Comparison of ENCODE assay signal across 18 cellular contexts in the genomic region with DNA sequence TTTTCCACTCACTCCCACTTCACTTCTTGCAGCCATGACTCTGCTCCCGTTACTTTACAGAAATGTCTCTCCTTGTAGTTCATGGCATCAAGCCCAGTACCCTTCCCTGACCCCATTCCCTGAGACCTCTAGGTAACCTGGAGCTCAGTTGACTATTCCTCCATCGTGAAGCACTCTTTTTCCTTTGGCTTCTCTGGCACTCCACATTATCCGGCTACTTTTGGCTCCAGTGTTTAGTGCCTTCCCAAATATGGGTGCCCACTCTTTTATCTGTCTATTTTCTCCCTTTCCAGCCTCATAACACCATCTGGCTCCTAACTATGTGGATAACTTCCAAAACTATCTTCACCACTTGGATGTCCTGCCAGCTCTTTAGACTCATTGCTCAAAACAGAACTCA.
DNase-seq lines count a peak whose midpoint lies in the region; ATAC-seq and TF ChIP-seq lines count a peak whose summit lies in the region.
"Had no signal": no experiment of that assay in that cellular context is flagged by ENCODE, and none has a peak within 500 bp of the region (broad histone marks: within the 10 kb centered on the region; RNA-seq: fewer than 3 reads in every experiment).

No MANE protein-coding gene starts in this region.

- H3K9me2 ChIP-seq in Karpas-422 (replicated peaks; ENCODE audit: insufficient read depth, low read length): 0 out of 2 replicates have a peak, but pooled peaks cover 3% of the 10 kb centered on the region

- TF ChIP-seq CTCF in fibroblast of mammary gland (conservative IDR thresholded peaks at IDR 0.05; ENCODE audit: control insufficient read depth, insufficient read depth, low read depth, low read length): no peak

- no peak overlapping the region for H3K27ac ChIP-seq in Karpas-422 (ENCODE audit: low read length)
- H3K27ac ChIP-seq: HL-60 had no signal

- H3K9me3 ChIP-seq in Karpas-422 (ENCODE audit: low read length): no peaks in the 10 kb centered on the region

- H3K9ac ChIP-seq in Karpas-422 (ENCODE audit: low read length): no peak overlapping the region

- H3K79me2 ChIP-seq in Karpas-422 (ENCODE audit: low read length): no peaks in the 10 kb centered on the region

- no peak overlapping the region for H3K4me2 ChIP-seq in Karpas-422 (ENCODE audit: low read depth, low read length, poor library complexity, severe bottlenecking)

- no peaks in the 10 kb centered on the region for H3K27me3 ChIP-seq in Karpas-422 (ENCODE audit: low read length)

- intact Hi-C loops in sciatic nerve (cut with DNase I): no loop called here

- peaks cover 11% of the 10 kb centered on the region for H3K4me1 ChIP-seq in Karpas-422 (ENCODE audit: low read length)

- H4K20me1 ChIP-seq in Karpas-422 (ENCODE audit: insufficient read depth, low read depth, low read length): no peaks in the 10 kb centered on the region

- H2AFZ ChIP-seq in Karpas-422 (ENCODE audit: low read length): no peak overlapping the region

- DNase-seq in DMS 273 (lab: John Stamatoyannopoulos, UW; ENCODE audit: unreplicated experiment) (peak; percentile 94), NCI-H1694 (lab: John Stamatoyannopoulos, UW) (peak; percentile 43), fibroblast of mammary gland (ENCODE audit: low read depth) (peak; percentile 33), sciatic nerve (ENCODE audit: low spot score) (no peak), Karpas-422 (no peak), KG1 (lab: John Stamatoyannopoulos, UW) (no peak), T-helper 2 cell (no peak)
- DNase-seq in effector CD4-positive, alpha-beta T cell: no peak
- DNase-seq: DND-41, NCI-H1048, NCI-H1436, NCI-H2029 treated with DMSO at 0.1 percent for 48 hours, NCI-H2171, NCI-H524, NCI-H82, SIG-M5 had no signal

- peak; percentile 39 for ATAC-seq in sciatic nerve
- ATAC-seq: SK-N-SH treated with all-trans-retinoic acid at 6 μM for 48 hours had no signal

- H3K36me3 ChIP-seq in Karpas-422 (ENCODE audit: insufficient read depth, low read length): no peaks in the 10 kb centered on the region

- no peak overlapping the region for H3K4me3 ChIP-seq in fibroblast of mammary gland (ENCODE audit: control insufficient read depth, low read depth, low read length)
- no peak overlapping the region for H3K4me3 ChIP-seq in Karpas-422 (ENCODE audit: low read length)

Comparison
In these comparisons a context has a peak if more than half of its experiments do, and no peak if none do; other contexts are left out.
1. DNase-seq: peak in DMS 273 (single experiment), NCI-H1694 (single experiment) and fibroblast of mammary gland (single experiment); none in sciatic nerve (single experiment), effector CD4-positive, alpha-beta T cell (single experiment), Karpas-422 (single experiment), KG1 (single experiment) and T-helper 2 cell (0 of 5).